12 cellular contexts compared by ENCODE assay signal in genomic region chr1:181324797-181325616, GRCh38.
A peak's percentile ranks its signal among the peaks of the same experiment; 100 is the strongest.
DNase-seq lines count a peak whose midpoint lies in the region; ATAC-seq and TF ChIP-seq lines count a peak whose summit lies in the region.
"Had no signal": no experiment of that assay in that cellular context is flagged by ENCODE, and none has a peak within 500 bp of the region (broad histone marks: within the 10 kb centered on the region; RNA-seq: fewer than 3 reads in every experiment).

No MANE protein-coding gene starts in this region.

- peak; percentile 31 for ATAC-seq in naive thymus-derived CD4-positive, alpha-beta T cell
- ATAC-seq in GM21515 (IDR thresholded peaks at IDR 0.05; ENCODE audit: unreplicated experiment): no peak

- no peaks in the 10 kb centered on the region for H3K27me3 ChIP-seq in naive thymus-derived CD4-positive, alpha-beta T cell (ENCODE audit: control insufficient read depth in 2 of 2, insufficient read depth in 2 of 2, low read length in 2 of 2)

- no peaks in the 10 kb centered on the region for H3K4me1 ChIP-seq in naive thymus-derived CD4-positive, alpha-beta T cell (ENCODE audit: control insufficient read depth in 2 of 2, insufficient read depth in 2 of 2, low read length in 2 of 2)
- H3K4me1 ChIP-seq: esophagus squamous epithelium, prostate gland had no signal

- no peak for TF ChIP-seq CTCF in GM20000 (IDR thresholded peaks at IDR 0.05; ENCODE audit: extremely low read depth, missing control alignments)

- CTCF ChIA-PET in activated CD4-positive, alpha-beta T cell treated with anti-CD3 and anti-CD28 coated beads, Interleukin-2, amount 10 ng/mL, durations not matched to agents 7 days and 5 days (lab: Charles Lee): no interaction called here
- CTCF ChIA-PET in naive thymus-derived CD4-positive, alpha-beta T cell (lab: Charles Lee): no interaction called here

- H3K27ac ChIP-seq in naive thymus-derived CD4-positive, alpha-beta T cell (ENCODE audit: low read depth, low read length): no peak overlapping the region
- H3K27ac ChIP-seq: esophagus squamous epithelium, prostate gland had no signal

- H3K27ac Mint-ChIP-seq in activated CD4-positive, alpha-beta T cell treated with anti-CD3 and anti-CD28 coated beads, Interleukin-2, amount 10 ng/mL, durations not matched to agents 7 days and 5 days: no peak overlapping the region
- peak overlapping the region in 1 of 9 donors; percentile 65 for H3K27ac Mint-ChIP-seq in naive thymus-derived CD4-positive, alpha-beta T cell
- H3K27ac Mint-ChIP-seq in stimulated activated naive CD8-positive, alpha-beta T cell treated with anti-CD3 and anti-CD28 coated beads, Interleukin-15, Interleukin-2, amounts not matched to agents 100 ng/mL and 50 ng/mL, for 24 hours: peak overlapping the region; percentile 62
- H3K27ac Mint-ChIP-seq: type B pancreatic cell had no signal

- no peaks in the 10 kb centered on the region for H3K36me3 ChIP-seq in naive thymus-derived CD4-positive, alpha-beta T cell (ENCODE audit: control insufficient read depth in 2 of 3, insufficient read depth in 3 of 3, low read length in 3 of 3)
- H3K36me3 ChIP-seq: esophagus squamous epithelium, prostate gland had no signal

- H3K4me3 Mint-ChIP-seq in activated CD4-positive, alpha-beta T cell treated with anti-CD3 and anti-CD28 coated beads, Interleukin-2, amount 10 ng/mL, durations not matched to agents 7 days and 5 days: no peak overlapping the region
- no peak overlapping the region for H3K4me3 Mint-ChIP-seq in naive thymus-derived CD4-positive, alpha-beta T cell
- H3K4me3 Mint-ChIP-seq in stimulated activated naive CD8-positive, alpha-beta T cell treated with anti-CD3 and anti-CD28 coated beads, Interleukin-15, Interleukin-2, amounts not matched to agents 100 ng/mL and 50 ng/mL, for 24 hours: peak overlapping the region; percentile 30
- H3K4me3 Mint-ChIP-seq: type B pancreatic cell had no signal

- no peaks in the 10 kb centered on the region for H3K9me3 Mint-ChIP-seq in activated CD4-positive, alpha-beta T cell treated with anti-CD3 and anti-CD28 coated beads, Interleukin-2, amount 10 ng/mL, durations not matched to agents 7 days and 5 days
- peaks cover 0 to 2% (median 0%) of the 10 kb centered on the region in 11 donors for H3K9me3 Mint-ChIP-seq in naive thymus-derived CD4-positive, alpha-beta T cell
- H3K9me3 Mint-ChIP-seq in stimulated activated naive CD8-positive, alpha-beta T cell treated with anti-CD3 and anti-CD28 coated beads, Interleukin-15, Interleukin-2, amounts not matched to agents 100 ng/mL and 50 ng/mL, for 24 hours: peaks cover 4% of the 10 kb centered on the region
- H3K9me3 Mint-ChIP-seq: type B pancreatic cell had no signal

- peaks cover 10% of the 10 kb centered on the region for H3K27me3 Mint-ChIP-seq in activated CD4-positive, alpha-beta T cell treated with anti-CD3 and anti-CD28 coated beads, Interleukin-2, amount 10 ng/mL, durations not matched to agents 7 days and 5 days
- H3K27me3 Mint-ChIP-seq in naive thymus-derived CD4-positive, alpha-beta T cell: peaks cover 0 to 16% (median 1%) of the 10 kb centered on the region in 5 donors
- H3K27me3 Mint-ChIP-seq in stimulated activated naive CD8-positive, alpha-beta T cell treated with anti-CD3 and anti-CD28 coated beads, Interleukin-15, Interleukin-2, amounts not matched to agents 100 ng/mL and 50 ng/mL, for 24 hours: peaks cover 2% of the 10 kb centered on the region

- DNase-seq in activated CD4-positive, alpha-beta T cell treated with anti-CD3 and anti-CD28 coated beads for 4 hours: peak; percentile 46 to 56
- no peak for DNase-seq in activated CD4-positive, alpha-beta T cell treated with anti-CD3 and anti-CD28 coated beads, Interleukin-2, amount 10 ng/mL, durations not matched to agents 7 days and 5 days
- peak; percentile 12 for DNase-seq in activated T-helper 9 cell treated with anti-CD3 and anti-CD28 coated beads, Interleukin-2, amount 50 U/mL, for 16 hours (ENCODE audit: low read depth)
- DNase-seq in naive thymus-derived CD4-positive, alpha-beta T cell: peak in 1 of 9 donors; percentile 33
- DNase-seq in GM20000 (ENCODE audit: low spot score): no peak
- DNase-seq in NAMALWA (ENCODE audit: low spot score): no peak
- DNase-seq: esophagus squamous epithelium, NCI-H2227 treated with DMSO at 0.1 percent for 48 hours had no signal

- POLR2A ChIA-PET in activated CD4-positive, alpha-beta T cell treated with anti-CD3 and anti-CD28 coated beads, Interleukin-2, amount 10 ng/mL, durations not matched to agents 7 days and 5 days (lab: Charles Lee): no interaction called here
- POLR2A ChIA-PET in naive thymus-derived CD4-positive, alpha-beta T cell (lab: Charles Lee): no interaction called here

- H3K4me3 ChIP-seq in naive thymus-derived CD4-positive, alpha-beta T cell (ENCODE audit: low read length): no peak overlapping the region
- H3K4me3 ChIP-seq: esophagus squamous epithelium, prostate gland had no signal

- intact Hi-C loops in naive thymus-derived CD4-positive, alpha-beta T cell (cut with micrococcal nuclease): loop anchor here in 1 of 2 donors (2.0 kb wide), 2 partner anchors 20 to 98 kb away; no protein-coding TSS in a partner anchor

- no peaks in the 10 kb centered on the region for H3K9me3 ChIP-seq in naive thymus-derived CD4-positive, alpha-beta T cell (ENCODE audit: control insufficient read depth in 2 of 3, low read length in 3 of 3)
- H3K9me3 ChIP-seq: esophagus squamous epithelium, prostate gland had no signal

- H3K36me3 Mint-ChIP-seq in activated CD4-positive, alpha-beta T cell treated with anti-CD3 and anti-CD28 coated beads, Interleukin-2, amount 10 ng/mL, durations not matched to agents 7 days and 5 days (ENCODE audit: low read depth): no peaks in the 10 kb centered on the region
- H3K36me3 Mint-ChIP-seq in naive thymus-derived CD4-positive, alpha-beta T cell: peaks cover 0 to 10% (median 0%) of the 10 kb centered on the region in 5 donors
- H3K36me3 Mint-ChIP-seq in stimulated activated naive CD8-positive, alpha-beta T cell treated with anti-CD3 and anti-CD28 coated beads, Interleukin-15, Interleukin-2, amounts not matched to agents 100 ng/mL and 50 ng/mL, for 24 hours (ENCODE audit: low read depth): no peaks in the 10 kb centered on the region
- H3K36me3 Mint-ChIP-seq: type B pancreatic cell had no signal

- H3K4me1 Mint-ChIP-seq in activated CD4-positive, alpha-beta T cell treated with anti-CD3 and anti-CD28 coated beads, Interleukin-2, amount 10 ng/mL, durations not matched to agents 7 days and 5 days: peaks cover 12% of the 10 kb centered on the region
- peaks cover 3 to 15% (median 7%) of the 10 kb centered on the region in 7 donors for H3K4me1 Mint-ChIP-seq in naive thymus-derived CD4-positive, alpha-beta T cell
- H3K4me1 Mint-ChIP-seq in stimulated activated naive CD8-positive, alpha-beta T cell treated with anti-CD3 and anti-CD28 coated beads, Interleukin-15, Interleukin-2, amounts not matched to agents 100 ng/mL and 50 ng/mL, for 24 hours (ENCODE audit: low read depth): peaks cover 18% of the 10 kb centered on the region

Comparison
In these comparisons a context has a peak if more than half of its experiments do, and no peak if none do; other contexts are left out.
1. DNase-seq: peak in activated CD4-positive, alpha-beta T cell treated with anti-CD3 and anti-CD28 coated beads for 4 hours (2 of 2) and activated T-helper 9 cell treated with anti-CD3 and anti-CD28 coated beads, Interleukin-2, amount 50 U/mL, for 16 hours (single experiment); none in activated CD4-positive, alpha-beta T cell treated with anti-CD3 and anti-CD28 coated beads, Interleukin-2, amount 10 ng/mL, durations not matched to agents 7 days and 5 days (single experiment), GM20000 (single experiment) and NAMALWA (single experiment).